Comparison of ENCODE assay signal across 2 cellular contexts in the genomic region with DNA sequence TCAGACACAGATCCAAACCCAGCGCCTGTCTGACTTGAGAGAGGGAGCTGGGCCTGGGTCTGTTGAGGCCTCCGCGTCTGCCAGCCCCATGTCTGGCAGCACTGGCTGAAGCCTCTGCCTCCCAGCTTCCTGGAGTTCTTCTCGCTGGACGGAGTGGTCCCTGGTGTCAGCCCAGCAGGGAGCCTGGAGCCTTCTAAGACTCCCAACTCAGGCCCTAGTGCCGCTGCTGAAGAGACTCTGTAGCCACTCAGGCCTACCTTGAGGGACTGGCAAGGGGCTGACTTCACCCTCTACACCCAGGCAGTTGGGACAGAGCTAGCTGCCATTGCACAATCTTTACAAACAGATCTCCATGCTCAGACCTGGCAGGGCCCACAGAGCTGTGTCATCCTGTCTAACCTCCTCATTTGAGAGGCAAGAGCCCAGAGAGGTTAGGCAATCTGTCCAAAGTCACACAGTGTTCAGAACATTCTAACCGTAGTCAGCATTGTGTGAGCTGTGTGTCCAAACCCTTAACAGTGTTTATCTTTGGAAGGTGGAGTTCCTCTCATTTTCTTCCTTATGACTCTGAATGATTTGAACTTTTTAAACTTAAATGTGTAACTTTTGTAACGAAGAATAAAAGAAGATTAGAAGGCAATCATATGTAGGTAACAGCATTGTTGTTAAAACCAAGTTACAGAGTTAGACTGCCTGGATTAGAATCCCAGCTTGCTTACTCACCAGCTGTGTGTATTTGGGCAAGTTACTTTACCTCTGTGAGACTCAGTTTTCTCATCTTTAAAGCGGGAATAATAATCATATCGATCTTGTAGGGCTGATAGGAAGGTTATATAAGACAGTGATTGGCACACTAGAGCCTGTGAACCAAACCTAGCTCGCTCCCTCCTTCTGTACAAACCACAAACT.
TF ChIP-seq lines count a peak whose summit lies in the region.

No MANE protein-coding gene starts in this region.

TF ChIP-seq in IMR-90, 13 proteins besides CTCF, POLR2A, EP300 and RAD21:
- TF ChIP-seq SMC3 (IDR thresholded peaks at IDR 0.05; ENCODE audit: low read depth, low read length) (no peak), FOS (IDR thresholded peaks at IDR 0.05; ENCODE audit: low read depth, low read length) (peak; percentile 35; the same call in 1 of the 2 replicates), CEBPB (IDR thresholded peaks at IDR 0.05; ENCODE audit: low read depth, low read length) (no peak), MAZ (IDR thresholded peaks at IDR 0.05; ENCODE audit: borderline replicate concordance, low read depth, low read length) (no peak), RCOR1 (IDR thresholded peaks at IDR 0.05; ENCODE audit: insufficient replicate concordance, low read length) (no peak), MXI1 (IDR thresholded peaks at IDR 0.05; ENCODE audit: borderline replicate concordance, low read depth, low read length) (no peak), NFE2L2 (IDR thresholded peaks at IDR 0.05; ENCODE audit: low read depth, low read length) (peak; percentile 77; the same call in 1 of the 2 replicates), BHLHE40 (IDR thresholded peaks at IDR 0.05; ENCODE audit: low read depth, low read length) (no peak), CHD1 (IDR thresholded peaks at IDR 0.05; ENCODE audit: low read depth, low read length) (no peak), MAFK (IDR thresholded peaks at IDR 0.05; ENCODE audit: low read depth, low read length) (no peak), RFX5 (IDR thresholded peaks at IDR 0.05; ENCODE audit: low read depth, low read length) (no peak)
- TF ChIP-seq, protein P1, sequence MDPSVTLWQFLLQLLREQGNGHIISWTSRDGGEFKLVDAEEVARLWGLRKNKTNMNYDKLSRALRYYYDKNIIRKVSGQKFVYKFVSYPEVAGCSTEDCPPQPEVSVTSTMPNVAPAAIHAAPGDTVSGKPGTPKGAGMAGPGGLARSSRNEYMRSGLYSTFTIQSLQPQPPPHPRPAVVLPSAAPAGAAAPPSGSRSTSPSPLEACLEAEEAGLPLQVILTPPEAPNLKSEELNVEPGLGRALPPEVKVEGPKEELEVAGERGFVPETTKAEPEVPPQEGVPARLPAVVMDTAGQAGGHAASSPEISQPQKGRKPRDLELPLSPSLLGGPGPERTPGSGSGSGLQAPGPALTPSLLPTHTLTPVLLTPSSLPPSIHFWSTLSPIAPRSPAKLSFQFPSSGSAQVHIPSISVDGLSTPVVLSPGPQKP (IDR thresholded peaks at IDR 0.05; ENCODE audit: borderline replicate concordance, low read depth, low read length) = no peak
- TF ChIP-seq, protein P2, sequence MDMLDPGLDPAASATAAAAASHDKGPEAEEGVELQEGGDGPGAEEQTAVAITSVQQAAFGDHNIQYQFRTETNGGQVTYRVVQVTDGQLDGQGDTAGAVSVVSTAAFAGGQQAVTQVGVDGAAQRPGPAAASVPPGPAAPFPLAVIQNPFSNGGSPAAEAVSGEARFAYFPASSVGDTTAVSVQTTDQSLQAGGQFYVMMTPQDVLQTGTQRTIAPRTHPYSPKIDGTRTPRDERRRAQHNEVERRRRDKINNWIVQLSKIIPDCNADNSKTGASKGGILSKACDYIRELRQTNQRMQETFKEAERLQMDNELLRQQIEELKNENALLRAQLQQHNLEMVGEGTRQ (IDR thresholded peaks at IDR 0.05; ENCODE audit: low read depth, low read length) = no peak

TF ChIP-seq in SK-N-SH, 30 proteins besides CTCF, POLR2A, EP300 and RAD21:
- TF ChIP-seq SIN3A (IDR thresholded peaks at IDR 0.05; ENCODE audit: borderline replicate concordance, low read depth, low read length) (no peak), RFX5 (IDR thresholded peaks at IDR 0.05; ENCODE audit: low read length) (no peak), ELF1 (IDR thresholded peaks at IDR 0.05) (no peak), CHD2 (IDR thresholded peaks at IDR 0.05; ENCODE audit: low read length, partially characterized antibody) (no peak), POLR2AphosphoS5 (IDR thresholded peaks at IDR 0.05; ENCODE audit: low read depth, low read length) (no peak), TCF12 (IDR thresholded peaks at IDR 0.05) (no peak), SMC3 (IDR thresholded peaks at IDR 0.05; ENCODE audit: low read depth, low read length) (no peak), GATA2 (CRISPR knock-in tag; IDR thresholded peaks at IDR 0.05) (no peak), NRF1 (IDR thresholded peaks at IDR 0.05; ENCODE audit: low read depth, low read length) (no peak)
- TF ChIP-seq, protein P2 (IDR thresholded peaks at IDR 0.05; ENCODE audit: borderline replicate concordance, low read depth, low read length) = no peak
